Comparison of ENCODE assay signal across 8 cellular contexts in genomic region chr2:131491469-131491836, GRCh38. TPM values are rescaled to one million over a fixed set of nuclear protein-coding genes. Genes with fewer than 3 reads are reported as not detected.
DNase-seq lines count a peak whose midpoint lies in the region; ATAC-seq, FAIRE-seq and TF ChIP-seq lines count a peak whose summit lies in the region.
"Not testable (repeated sequence)": the region's sequence is repeated elsewhere in the genome, so short reads cannot be mapped to it uniquely, and the experiment has no call there.

No MANE protein-coding gene starts in this region.

- H3K9me3 ChIP-seq in A549; keratinocyte (ENCODE audit: control insufficient read depth, low read depth, low read length); trophoblast cell (ENCODE audit: insufficient read depth, low read depth, low read length): not testable (repeated sequence)

- H3K79me2 ChIP-seq in keratinocyte (ENCODE audit: control insufficient read depth, insufficient read depth, low read length) (peaks cover 75% of the 10 kb centered on the region), trophoblast cell (ENCODE audit: control insufficient read depth, insufficient read depth, low read length, poor library complexity) (peaks cover 28% of the 10 kb centered on the region)

- DNase-seq in A549 (ENCODE audit: low read depth in 1 of 2, low spot score in 1 of 2) (peak in 1 of 2 experiments; percentile 14), NCI-H82 (lab: John Stamatoyannopoulos, UW) (peak; percentile 52)
- DNase-seq in activated T-cell treated with anti-CD3 and anti-CD28 coated beads, Interleukin-2, amount 50 U/mL, for 1 hour, result peak; percentile 41
- DNase-seq in effector memory CD8-positive, alpha-beta T cell; keratinocyte (ENCODE audit: low read depth, low spot score); trophoblast cell: not testable (repeated sequence)

- H3K4me3 ChIP-seq in A549, result peak overlapping the region; percentile 99
- peak overlapping the region; percentile 75 to 82 (median 76) for H3K4me3 ChIP-seq in keratinocyte (ENCODE audit: control insufficient read depth in 2 of 3, extremely low read depth in 1 of 3, insufficient read depth in 2 of 3, low read depth in 1 of 3, low read length in 3 of 3)
- peak overlapping the region; percentile 64 for H3K4me3 ChIP-seq in trophoblast cell (ENCODE audit: low read depth, low read length)

- not testable (repeated sequence) for TF ChIP-seq POLR2A in A549 (IDR thresholded peaks at IDR 0.05; ENCODE audit: low read length)

- peaks cover 37% of the 10 kb centered on the region for H3K36me3 Mint-ChIP-seq in effector memory CD8-positive, alpha-beta T cell (ENCODE audit: insufficient read depth)

- H3K36me3 ChIP-seq in keratinocyte (ENCODE audit: control insufficient read depth in 2 of 2, extremely low read depth in 1 of 2, insufficient read depth in 2 of 2, low read length in 2 of 2); trophoblast cell (ENCODE audit: control insufficient read depth in 1 of 2, insufficient read depth in 2 of 2, low read length in 2 of 2): not testable (repeated sequence)

- H2BK12ac ChIP-seq in trophoblast cell (ENCODE audit: low read length), result not testable (repeated sequence)

- peak overlapping the region; percentile 25 for H4K91ac ChIP-seq in trophoblast cell (ENCODE audit: low read depth, low read length)

- not testable (repeated sequence) for H3K27me3 ChIP-seq in keratinocyte (ENCODE audit: control insufficient read depth, extremely low read depth, insufficient read depth, low read length); trophoblast cell (ENCODE audit: insufficient read depth, low read length)

- H3K4me2 ChIP-seq in A549, result peak overlapping the region; percentile 99
- H3K4me2 ChIP-seq in keratinocyte (ENCODE audit: control insufficient read depth, extremely low read depth, insufficient read depth, low read depth, low read length), result peak overlapping the region; percentile 81
- peak overlapping the region; percentile 80 for H3K4me2 ChIP-seq in trophoblast cell (ENCODE audit: low read length)

- H4K12ac ChIP-seq in trophoblast cell (ENCODE audit: low read depth, low read length), result peak overlapping the region; percentile 4

- not testable (repeated sequence) for TF ChIP-seq EP300 in A549 (IDR thresholded peaks at IDR 0.05)

- H3K4ac ChIP-seq in trophoblast cell (ENCODE audit: low read depth, low read length), result not testable (repeated sequence)

- peaks cover 34 to 38% of the 10 kb centered on the region in 2 donors for H3K4me1 Mint-ChIP-seq in effector memory CD8-positive, alpha-beta T cell (ENCODE audit: low read depth in 2 of 2)

- dilution Hi-C loops in keratinocyte (cut with MboI; ENCODE audit: extremely low pct_ligation_motif_present, low sequenced_read_pairs), result not testable (repeated sequence)

- peak overlapping the region; percentile 79 for H3K9ac ChIP-seq in keratinocyte (ENCODE audit: control insufficient read depth, extremely low read depth, insufficient read depth, low read length)
- peak overlapping the region; percentile 79 for H3K9ac ChIP-seq in trophoblast cell (ENCODE audit: low read length)

- H3K4me3 Mint-ChIP-seq in effector memory CD8-positive, alpha-beta T cell, result peak overlapping the region; percentile 77 to 96

- ATAC-seq in A549 (peak; percentile 15 to 35; a peak in 5 of 6 replicates), GM18868 (IDR thresholded peaks at IDR 0.05; ENCODE audit: unreplicated experiment) (peak; percentile 0), HG03095 (IDR thresholded peaks at IDR 0.05; ENCODE audit: unreplicated experiment) (peak; percentile 1)
- not testable (repeated sequence) for ATAC-seq in effector memory CD8-positive, alpha-beta T cell (replicated peaks)

- H3K23ac ChIP-seq in trophoblast cell (ENCODE audit: low read length), result not testable (repeated sequence)

- not testable (repeated sequence) for H2BK5ac ChIP-seq in trophoblast cell (ENCODE audit: low read depth, low read length, poor library complexity)

- H3K18ac ChIP-seq in trophoblast cell (ENCODE audit: low read length), result peak overlapping the region; percentile 19

- CTCF ChIA-PET in A549 (lab: Yijun Ruan, JAX), result interaction anchor here (0.9 to 2.7 kb wide), 10 partner anchors 8 to 753 kb away, joined by 3 to 25 read pairs (median 6); partner anchors contain the start of gene CCDC74A

- H3K14ac ChIP-seq in trophoblast cell (ENCODE audit: low read length), result peak overlapping the region; percentile 72

- not testable (repeated sequence) for TF ChIP-seq CTCF in A549 (IDR thresholded peaks at IDR 0.05); keratinocyte (optimal IDR thresholded peaks at IDR 0.05 in 1 of 3, IDR thresholded peaks at IDR 0.05 in 1 of 3, conservative IDR thresholded peaks at IDR 0.05 in 1 of 3; ENCODE audit: extremely low read depth in 1 of 3, insufficient read depth in 2 of 3, low read length in 3 of 3)

- not testable (repeated sequence) for H3K27me3 Mint-ChIP-seq in effector memory CD8-positive, alpha-beta T cell

- WGBS in A549 (ENCODE audit: missing lambda C conversion rate), result 7% methylated on average over 9 of the region's 22 CpGs
- no CpG with 5 or more reads among the region's 22 CpGs for WGBS in trophoblast cell (ENCODE audit: extremely low coverage, insufficient coverage, insufficient read length)

- H4K20me1 ChIP-seq in keratinocyte (ENCODE audit: control insufficient read depth, extremely low read depth, insufficient read depth, low read length), result not testable (repeated sequence)

- not testable (repeated sequence) for H3K9me1 ChIP-seq in keratinocyte (ENCODE audit: control insufficient read depth, extremely low read depth, insufficient read depth, low read length)

- H3K4me1 ChIP-seq in A549 (peaks cover 26% of the 10 kb centered on the region; the same call in 2 of the 3 replicates), trophoblast cell (ENCODE audit: control insufficient read depth in 1 of 2, insufficient read depth in 2 of 2, low read length in 2 of 2) (peaks cover 6 to 11% of the 10 kb centered on the region in 2 experiments)
- H3K4me1 ChIP-seq in keratinocyte (ENCODE audit: control insufficient read depth, extremely low read depth, insufficient read depth, low read length), result not testable (repeated sequence)

- not testable (repeated sequence) for H2BK120ac ChIP-seq in trophoblast cell (ENCODE audit: insufficient read depth, low read length, poor library complexity)

- peak overlapping the region; percentile 81 for H2AFZ ChIP-seq in keratinocyte (ENCODE audit: control insufficient read depth, low read length)
- H2AFZ ChIP-seq in trophoblast cell (ENCODE audit: insufficient read depth, low read length, poor library complexity), result not testable (repeated sequence)

- H3K27ac ChIP-seq in A549 (peak overlapping the region; percentile 98 to 99), keratinocyte (ENCODE audit: control insufficient read depth, insufficient read depth, low read length) (peak overlapping the region; percentile 60)
- not testable (repeated sequence) for H3K27ac ChIP-seq in trophoblast cell (ENCODE audit: low read depth, low read length)

- not testable (repeated sequence) for H2AK5ac ChIP-seq in trophoblast cell (ENCODE audit: low read length)

- H3K27ac Mint-ChIP-seq in effector memory CD8-positive, alpha-beta T cell, result peak overlapping the region; percentile 56 to 91

- H3K79me1 ChIP-seq in trophoblast cell (ENCODE audit: low read length), result peaks cover 15% of the 10 kb centered on the region

- not testable (repeated sequence) for H3K9me3 Mint-ChIP-seq in effector memory CD8-positive, alpha-beta T cell

- POLR2A ChIA-PET in A549 (lab: Yijun Ruan, JAX), result interaction anchor here (1.3 kb wide), 1 partner anchor 191 kb away, joined by 3 read pairs; no protein-coding TSS in a partner anchor

- not testable (repeated sequence) for FAIRE-seq in A549 (lab: Jason Lieb, UNC); keratinocyte (lab: Jason Lieb, UNC)

- TF ChIP-seq RAD21 in A549 (conservative IDR thresholded peaks at IDR 0.05 in 1 of 2, IDR thresholded peaks at IDR 0.05 in 1 of 2), result not testable (repeated sequence)

- not testable (repeated sequence) for H4K8ac ChIP-seq in trophoblast cell (ENCODE audit: low read depth, low read length)

RNA-seq across cellular contexts. Expression of gene MZT2A, which starts 0.7 kb away (rescaled TPM):
- 58.1 and 69.2 TPM in 2 replicates for polyA plus RNA-seq in A549 (2011; rRNA removed)
- 320 and 378 TPM in 2 replicates for polyA plus RNA-seq in A549 (2012; cell fraction: cytosol; rRNA removed)
- polyA plus RNA-seq in A549 (2012; cell fraction: nucleus; rRNA removed), result 233 and 288 TPM in 2 replicates
- polyA plus RNA-seq in A549 (2017; fragmentation: RNase III; extraction: RNeasy Plus Mini Kit Qiagen cat#74134 plus additional on column Dnase treatment), result 118 to 129 TPM (median 119 TPM) in 3 replicates
- 10.9 and 15.9 TPM in 2 replicates for polyA minus RNA-seq in A549 (2011; rRNA and poly(A)+ RNA removed)
- polyA plus RNA-seq in keratinocyte, result 71.2 to 128 TPM (median 82.7 TPM) in 3 replicates
- 9.5 TPM for polyA plus RNA-seq in keratinocyte (2011; ENCODE audit: low read depth)
- polyA plus RNA-seq in keratinocyte (2011; cell fraction: cytosol; rRNA removed), result 38.8 and 83.3 TPM in 2 replicates
- 21.0 and 24.1 TPM in 2 replicates for polyA plus RNA-seq in keratinocyte (2011; cell fraction: nucleus; rRNA removed)
- 74.7 and 182 TPM in 2 replicates for polyA plus RNA-seq in keratinocyte (2012; ENCODE audit: low replicate concordance)
- 11.1 to 16.5 TPM (median 11.5 TPM) in 3 replicates for polyA minus RNA-seq in keratinocyte
- polyA minus RNA-seq in keratinocyte (2011; cell fraction: cytosol; rRNA and poly(A)+ RNA removed), result 123 TPM
- 15.3 and 22.2 TPM in 2 replicates for polyA minus RNA-seq in keratinocyte (2011; cell fraction: nucleus; rRNA and poly(A)+ RNA removed)
- 166 and 179 TPM in 2 replicates for polyA plus RNA-seq in trophoblast cell (2013)

RNA-seq across cellular contexts. Expression of gene TUBA3D, which starts 15.5 kb away (rescaled TPM):
- polyA plus RNA-seq in A549 (2011; rRNA removed) (not detected in 2 replicates), A549 (2017; fragmentation: RNase III; extraction: RNeasy Plus Mini Kit Qiagen cat#74134 plus additional on column Dnase treatment) (not detected in 3 replicates), keratinocyte (not detected in 3 replicates)
- polyA plus RNA-seq in A549 (2012; cell fraction: cytosol; rRNA removed), result not detected in 2 replicates
- polyA plus RNA-seq in A549 (2012; cell fraction: nucleus; rRNA removed), result not detected in 2 replicates
- polyA minus RNA-seq in A549 (2011; rRNA and poly(A)+ RNA removed), result not detected in 2 replicates
- not detected for polyA plus RNA-seq in keratinocyte (2011; ENCODE audit: low read depth)
- not detected in 2 replicates for polyA plus RNA-seq in keratinocyte (2011; cell fraction: cytosol; rRNA removed)
- not detected in 2 replicates for polyA plus RNA-seq in keratinocyte (2011; cell fraction: nucleus; rRNA removed)
- 0.10 and 0.21 TPM in 2 replicates for polyA plus RNA-seq in keratinocyte (2012; ENCODE audit: low replicate concordance)
- polyA minus RNA-seq in keratinocyte, result not detected in 3 replicates
- not detected for polyA minus RNA-seq in keratinocyte (2011; cell fraction: cytosol; rRNA and poly(A)+ RNA removed)
- polyA minus RNA-seq in keratinocyte (2011; cell fraction: nucleus; rRNA and poly(A)+ RNA removed), result not detected in 2 replicates
- polyA plus RNA-seq in trophoblast cell (2013), result not detected in 2 replicates

RNA-seq across cellular contexts. Expression of gene CCDC74A, which starts 36.2 kb away (rescaled TPM):
- polyA plus RNA-seq in A549 (2011; rRNA removed) (11.7 and 12.5 TPM in 2 replicates), A549 (2017; fragmentation: RNase III; extraction: RNeasy Plus Mini Kit Qiagen cat#74134 plus additional on column Dnase treatment) (9.9 to 11.8 TPM (median 11.1 TPM) in 3 replicates), keratinocyte (3.7 to 5.1 TPM (median 4.3 TPM) in 3 replicates)
- 25.0 and 30.1 TPM in 2 replicates for polyA plus RNA-seq in A549 (2012; cell fraction: cytosol; rRNA removed)
- polyA plus RNA-seq in A549 (2012; cell fraction: nucleus; rRNA removed), result 81.0 and 92.7 TPM in 2 replicates
- polyA minus RNA-seq in A549 (2011; rRNA and poly(A)+ RNA removed), result 3.5 and 6.1 TPM in 2 replicates
- polyA plus RNA-seq in keratinocyte (2011; ENCODE audit: low read depth), result not detected
- polyA plus RNA-seq in keratinocyte (2011; cell fraction: cytosol; rRNA removed), result 2.1 and 2.6 TPM in 2 replicates
- 5.7 and 5.9 TPM in 2 replicates for polyA plus RNA-seq in keratinocyte (2011; cell fraction: nucleus; rRNA removed)
- 0.66 and 3.5 TPM in 2 replicates for polyA plus RNA-seq in keratinocyte (2012; ENCODE audit: low replicate concordance)
- 1.4 to 3.4 TPM (median 2.5 TPM) in 3 replicates for polyA minus RNA-seq in keratinocyte
- polyA minus RNA-seq in keratinocyte (2011; cell fraction: cytosol; rRNA and poly(A)+ RNA removed), result 3.8 TPM
- 1.1 and 1.2 TPM in 2 replicates for polyA minus RNA-seq in keratinocyte (2011; cell fraction: nucleus; rRNA and poly(A)+ RNA removed)
- 5.9 and 7.4 TPM in 2 replicates for polyA plus RNA-seq in trophoblast cell (2013)
